In the genomic region with DNA sequence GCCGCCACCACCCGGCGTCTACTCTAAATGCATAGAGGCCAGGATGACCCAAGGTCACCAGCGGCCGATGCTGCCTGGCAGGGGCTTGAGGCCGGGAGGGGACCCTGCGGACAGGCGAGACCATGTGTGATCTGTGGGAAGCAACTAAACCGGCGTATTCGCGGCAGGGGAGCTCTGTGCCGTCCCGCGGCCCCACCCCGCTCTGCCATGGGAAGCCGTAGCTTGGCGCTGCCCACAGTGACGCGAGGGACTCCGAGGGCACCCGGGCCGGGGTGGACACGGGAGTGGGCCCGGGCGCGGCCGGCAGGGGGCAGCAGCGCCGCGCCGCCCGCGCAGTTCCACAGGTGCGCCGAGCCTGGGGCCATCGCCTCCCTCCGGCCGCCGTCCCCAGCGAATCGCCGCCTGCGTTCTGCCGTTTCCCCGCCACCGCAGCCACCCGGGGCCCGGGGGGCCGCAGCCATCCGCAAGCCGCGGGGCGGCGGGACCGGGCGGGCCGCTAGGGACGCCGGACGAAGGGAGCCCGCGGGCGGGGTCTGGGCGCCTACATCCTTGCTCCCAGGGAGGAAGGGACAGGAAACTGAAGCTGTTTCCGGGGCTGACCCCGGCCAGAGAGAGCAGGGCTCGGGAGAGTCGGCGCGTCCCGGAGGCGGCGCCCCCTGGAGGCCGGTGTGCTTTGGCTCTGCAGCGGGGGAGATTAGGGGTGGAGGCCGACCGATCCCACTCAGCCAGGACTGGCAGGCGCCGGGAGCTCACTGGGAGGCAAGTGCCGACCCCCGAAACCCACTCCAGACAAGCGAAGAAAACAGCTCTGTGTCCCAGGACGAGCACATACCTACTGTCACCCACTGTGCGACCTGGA, we compare ENCODE assay signal across 8 cellular contexts. TPM values are rescaled to one million over a fixed set of nuclear protein-coding genes. Genes with fewer than 3 reads are reported as not detected.
DNase-seq lines count a peak whose midpoint lies in the region; ATAC-seq and TF ChIP-seq lines count a peak whose summit lies in the region.

No MANE protein-coding gene starts in this region.

- DNase-seq in GM10248 (ENCODE audit: extremely low spot score) = peak; percentile 94
- peak; percentile 82 for DNase-seq in HCT116 (ENCODE audit: low read depth, low spot score)
- peak; percentile 92 for DNase-seq in MG63
- peak; percentile 93 for DNase-seq in SJSA1 (ENCODE audit: low read depth in 1 of 2, low spot score in 2 of 2)
- DNase-seq in Right ventricle myocardium superior = peak; percentile 95
- peak; percentile 83 to 93 for DNase-seq in tibial artery

- H3K4me1 ChIP-seq in HCT116 (ENCODE audit: control insufficient read depth in 1 of 2, insufficient read depth in 2 of 2, low read length in 2 of 2) = peaks cover 10% of the 10 kb centered on the region in 2 experiments
- peaks cover 6% of the 10 kb centered on the region for H3K4me1 ChIP-seq in SJSA1 (replicated peaks)
- no peaks in the 10 kb centered on the region for H3K4me1 ChIP-seq in parathyroid adenoma
- H3K4me1 ChIP-seq in tibial artery = peaks cover 0 to 24% (median 19%) of the 10 kb centered on the region in 4 donors

- no peaks in the 10 kb centered on the region for H3K36me3 Mint-ChIP-seq in activated naive CD8-positive, alpha-beta T cell

- peak; percentile 24 for TF ChIP-seq RAD21 in HCT116 (IDR thresholded peaks at IDR 0.05; ENCODE audit: low read depth)

- peak overlapping the region; percentile 72 for H3K27ac Mint-ChIP-seq in activated naive CD8-positive, alpha-beta T cell

- H2AFZ ChIP-seq in HCT116 (ENCODE audit: low read depth, low read length, poor library complexity, severe bottlenecking) = peak overlapping the region; percentile 95
- peak overlapping the region; percentile 96 for H2AFZ ChIP-seq in parathyroid adenoma

- H3K27me3 Mint-ChIP-seq in activated naive CD8-positive, alpha-beta T cell = no peaks in the 10 kb centered on the region

- CTCF ChIA-PET in GM10248 (lab: Yijun Ruan, JAX) = interaction anchor here (0.6 to 7.4 kb wide), 103 partner anchors 8 to 786 kb away, joined by 3 to 186 read pairs (median 5); partner anchors contain the start of genes ADA2 and HDHD5
- CTCF ChIA-PET in HCT116 (lab: Charles Lee) = interaction anchor here (0.6 to 4.8 kb wide), 67 partner anchors 9 to 906 kb away, joined by 3 to 125 read pairs (median 5); partner anchors contain the start of genes ADA2, BCL2L13, HDHD5 and IL17RA

- BruUV-seq in HCT116 (replicated peaks; lab: Mats Ljungman, UMichigan) = no TSS peak

- peak overlapping the region; percentile 98 for H3K27ac ChIP-seq in HCT116 (ENCODE audit: low read depth, low read length)
- H3K27ac ChIP-seq in SJSA1 = peak overlapping the region; percentile 74
- H3K27ac ChIP-seq in parathyroid adenoma = peak overlapping the region; percentile 90
- peak overlapping the region; percentile 89 to 93 for H3K27ac ChIP-seq in tibial artery

- no peaks in the 10 kb centered on the region for H3K9me2 ChIP-seq in HCT116 (ENCODE audit: insufficient read depth)

- peak; percentile 55 for TF ChIP-seq POLR2A in HCT116 (IDR thresholded peaks at IDR 0.05; ENCODE audit: borderline replicate concordance, extremely low read depth, insufficient read depth, insufficient read length)

- POLR2A ChIA-PET in GM10248 (lab: Yijun Ruan, JAX) = no interaction called here
- POLR2A ChIA-PET in HCT116 (lab: Charles Lee) = interaction anchor here (0.6 to 2.5 kb wide), 10 partner anchors 9 to 330 kb away, joined by 3 to 13 read pairs (median 5); partner anchors contain the start of gene HDHD5

- RAD21 ChIA-PET in HCT116 (lab: Charles Lee; ENCODE audit: low non-redundant PET in 1 of 2, low total read pairs in 2 of 2, uncharacterized antibody in 2 of 2, unreplicated experiment in 2 of 2) = interaction anchor here (0.6 to 2.1 kb wide), 11 partner anchors 12 to 330 kb away, joined by 3 to 13 read pairs (median 3); partner anchors contain the start of gene HDHD5 (in 1 of the 2)

- H3K9me3 Mint-ChIP-seq in activated naive CD8-positive, alpha-beta T cell (ENCODE audit: low read depth) = no peaks in the 10 kb centered on the region

- H3K4me2 ChIP-seq in HCT116 (ENCODE audit: low read length) = peak overlapping the region; percentile 85
- H3K4me2 ChIP-seq in parathyroid adenoma (ENCODE audit: low read length) = peak overlapping the region; percentile 73

- intact Hi-C loops in HCT116 (cut with micrococcal nuclease) (loop anchor here (1.0 to 5.0 kb wide), 5 partner anchors 12 to 330 kb away; partner anchors contain the start of genes CECR2, HDHD5 and IL17RA), Right ventricle myocardium superior (cut with DNase I) (loop anchor here (10.0 kb wide), 2 partner anchors 183 to 333 kb away; no protein-coding TSS in a partner anchor), tibial artery (cut with DNase I; ENCODE audit: low total_unique reads) (loop anchor here (5.0 kb wide), 1 partner anchor 84 kb away; no protein-coding TSS in a partner anchor)

- TF ChIP-seq CTCF in GM10248 (IDR thresholded peaks at IDR 0.05; ENCODE audit: control extremely low read depth, extremely low read depth, low read depth, missing control alignments) = peak; percentile 91
- TF ChIP-seq CTCF in HCT116 (IDR thresholded peaks at IDR 0.05 in 2 of 3, conservative IDR thresholded peaks at IDR 0.05 in 1 of 3; ENCODE audit: borderline replicate concordance in 1 of 3, insufficient read depth in 1 of 3, low read depth in 2 of 3, low read length in 2 of 3) = peak; percentile 53 to 88 (median 68); a peak in 5 of 6 replicates
- TF ChIP-seq CTCF in parathyroid adenoma (IDR thresholded peaks at IDR 0.05) = peak; percentile 66
- peak; percentile 66 to 92 for TF ChIP-seq CTCF in tibial artery (IDR thresholded peaks at IDR 0.05)

- peak overlapping the region; percentile 62 to 69 for H3K4me3 ChIP-seq in HCT116 (replicated peaks in 1 of 2; ENCODE audit: low read depth in 1 of 2, low read length in 2 of 2)
- peak overlapping the region; percentile 54 for H3K4me3 ChIP-seq in MG63
- peak overlapping the region; percentile 80 for H3K4me3 ChIP-seq in SJSA1
- H3K4me3 ChIP-seq in parathyroid adenoma (ENCODE audit: low read depth, low read length) = peak overlapping the region; percentile 60
- peak overlapping the region; percentile 61 to 91 for H3K4me3 ChIP-seq in tibial artery

- H3K9me3 ChIP-seq in HCT116 (ENCODE audit: control insufficient read depth in 1 of 2, insufficient read depth in 1 of 2, low read depth in 1 of 2, low read length in 2 of 2) (no peaks in the 10 kb centered on the region), MG63 (no peaks in the 10 kb centered on the region), SJSA1 (replicated peaks) (no peaks in the 10 kb centered on the region), parathyroid adenoma (ENCODE audit: control insufficient read depth, low read length) (no peaks in the 10 kb centered on the region), tibial artery (no peaks in the 10 kb centered on the region)

- H3K4me1 Mint-ChIP-seq in activated naive CD8-positive, alpha-beta T cell (ENCODE audit: low read depth) = peaks cover 2% of the 10 kb centered on the region

- ATAC-seq in HCT116 (peak; percentile 93), Right ventricle myocardium superior (ENCODE audit: poor library complexity) (peak; percentile 93)

- no peaks in the 10 kb centered on the region for H3K36me3 ChIP-seq in HCT116 (ENCODE audit: control insufficient read depth in 1 of 2, insufficient read depth in 2 of 2, low read length in 2 of 2)
- H3K36me3 ChIP-seq in MG63 = no peaks in the 10 kb centered on the region
- no peaks in the 10 kb centered on the region for H3K36me3 ChIP-seq in SJSA1
- no peaks in the 10 kb centered on the region for H3K36me3 ChIP-seq in parathyroid adenoma (ENCODE audit: control insufficient read depth, insufficient read depth, low read length)
- H3K36me3 ChIP-seq in tibial artery = no peaks in the 10 kb centered on the region

- no peaks in the 10 kb centered on the region for H3K27me3 ChIP-seq in HCT116 (ENCODE audit: insufficient read depth, low read length)
- H3K27me3 ChIP-seq in MG63 = no peaks in the 10 kb centered on the region
- H3K27me3 ChIP-seq in SJSA1 (replicated peaks) = no peaks in the 10 kb centered on the region
- H3K27me3 ChIP-seq in parathyroid adenoma (ENCODE audit: control insufficient read depth, insufficient read depth, low read length) = no peaks in the 10 kb centered on the region
- no peaks in the 10 kb centered on the region for H3K27me3 ChIP-seq in tibial artery

- H3K9ac ChIP-seq in HCT116 (ENCODE audit: low read length) (peak overlapping the region; percentile 73), parathyroid adenoma (peak overlapping the region; percentile 53)

- peak overlapping the region; percentile 85 for H3K4me3 Mint-ChIP-seq in activated naive CD8-positive, alpha-beta T cell

- H4K20me1 ChIP-seq in HCT116 (ENCODE audit: insufficient read depth) = no peaks in the 10 kb centered on the region

- H3K79me2 ChIP-seq in HCT116 (ENCODE audit: insufficient read depth, low read length) = no peaks in the 10 kb centered on the region
- no peaks in the 10 kb centered on the region for H3K79me2 ChIP-seq in parathyroid adenoma

TF ChIP-seq in HCT116, 20 proteins besides CTCF, POLR2A, EP300 and RAD21 (continues in another document):
- peak; percentile 67 for TF ChIP-seq ZFX (IDR thresholded peaks at IDR 0.05)

RNA-seq across cellular contexts. Expression of gene HDHD5, which starts 12.5 kb away (rescaled TPM):
- total RNA-seq in HCT116 (2021; ENCODE audit: unreplicated experiment) (70.1 TPM), Right ventricle myocardium superior (59.8 TPM)
- 72.0 and 75.3 TPM in 2 replicates for polyA plus RNA-seq in HCT116 (2012)
- 88.1 and 148 TPM in 2 replicates for total RNA-seq in MG63 (2014; rRNA removed; shearing (Covaris generic); ENCODE audit: low replicate concordance)
- total RNA-seq in SJSA1 (2014; rRNA removed; shearing (Covaris generic)) = 31.1 and 40.6 TPM in 2 replicates

RNA-seq across cellular contexts. Expression of gene ADA2, which starts 47.7 kb away (rescaled TPM):
- total RNA-seq in HCT116 (2021; ENCODE audit: unreplicated experiment) (0.20 TPM), Right ventricle myocardium superior (40.1 TPM)
- polyA plus RNA-seq in HCT116 (2012) = 0.01 and 0.09 TPM in 2 replicates
- not detected in 2 replicates for total RNA-seq in MG63 (2014; rRNA removed; shearing (Covaris generic); ENCODE audit: low replicate concordance)
- not detected in 2 replicates for total RNA-seq in SJSA1 (2014; rRNA removed; shearing (Covaris generic))

RNA-seq across cellular contexts. Expression of gene TMEM121B, which starts 50.4 kb away (rescaled TPM):
- total RNA-seq in HCT116 (2021; ENCODE audit: unreplicated experiment) (0.57 TPM), Right ventricle myocardium superior (1.9 TPM)
- polyA plus RNA-seq in HCT116 (2012) = 0.16 and 0.31 TPM in 2 replicates
- total RNA-seq in MG63 (2014; rRNA removed; shearing (Covaris generic); ENCODE audit: low replicate concordance) = not detected in 2 replicates
- 0.03 and 0.05 TPM in 2 replicates for total RNA-seq in SJSA1 (2014; rRNA removed; shearing (Covaris generic))

Comparison
In these comparisons a context has a peak if more than half of its experiments do, and no peak if none do; other contexts are left out.
1. Peak in every context shown above with its lines: DNase-seq, ATAC-seq, H3K4me3 ChIP-seq and H3K27ac ChIP-seq.
2. RNA of gene ADA2, which starts 47.7 kb away (total RNA-seq): 40.1 TPM in Right ventricle myocardium superior (single experiment); 0.20 TPM in HCT116 (single experiment), not detected in MG63 and not detected in SJSA1; every median in the first group is over 10 times any median in the second.